ENCODE assay signal across 27 cellular contexts in genomic region chr12:5242440-5242839, GRCh38.
"Had no signal": no experiment of that assay in that cellular context is flagged by ENCODE, and none has a peak within 500 bp of the region (broad histone marks: within the 10 kb centered on the region; RNA-seq: fewer than 3 reads in every experiment).

No MANE protein-coding gene starts in this region.

- H3K27ac ChIP-seq: adrenal gland, body of pancreas, breast epithelium had no signal

- H3K4me3 ChIP-seq: adrenal gland, body of pancreas, breast epithelium had no signal

- DNase-seq: activated CD4-positive, alpha-beta T cell treated with anti-CD3 and anti-CD28 coated beads for 36 hours; activated CD4-positive, alpha-beta T cell treated with anti-CD3 and anti-CD28 coated beads, Interleukin-2, amount 10 ng/mL, durations not matched to agents 7 days and 5 days; activated CD4-positive, alpha-beta T cell treated with anti-CD3 and anti-CD28 coated beads, Interleukin-2, amount 50 U/mL, for 48 hours; activated CD8-positive, alpha-beta T cell treated with anti-CD3 and anti-CD28 coated beads, Interleukin-2, amount 10 ng/mL, durations not matched to agents 7 days and 5 days; activated gamma-delta T cell treated with Interleukin-2 at 50 U/mL for 16 hours; activated naive CD4-positive, alpha-beta T cell treated with anti-CD3 and anti-CD28 coated beads for 36 hours; activated T-cell treated with anti-CD3 and anti-CD28 coated beads, Interleukin-2, amount 50 U/mL, for 4 hours; adrenal gland; body of pancreas; caudate nucleus; cerebellar nuclear complex; Karpas-422; KBM-7; NCI-H1105; NCI-H1417 treated with DMSO at 0.1 percent for 48 hours; NCI-H187 treated with DMSO at 0.1 percent for 48 hours; NCI-H2081 treated with DMSO at 0.1 percent for 48 hours; NCI-H2171; NCI-H510A; NCI-H526; NCI-H748 treated with DMSO at 0.1 percent for 48 hours; SIG-M5 had no signal

- H3K36me3 ChIP-seq: adrenal gland, breast epithelium had no signal

- ATAC-seq: activated CD4-positive, alpha-beta T cell treated with anti-CD3 and anti-CD28 coated beads for 36 hours; activated CD4-positive, CD25-positive, alpha-beta regulatory T cell treated with anti-CD3 and anti-CD28 coated beads, Interleukin-2, amount 50 U/mL, for 24 hours; activated CD8-positive, alpha-beta T cell treated with anti-CD3 and anti-CD28 coated beads, Interleukin-2, amount 10 ng/mL, durations not matched to agents 7 days and 5 days; activated naive CD4-positive, alpha-beta T cell treated with anti-CD3 and anti-CD28 coated beads, Interleukin-2, amount 50 U/mL, for 72 hours; activated T-cell treated with anti-CD3 and anti-CD28 coated beads, Interleukin-2, amount 50 U/mL, for 4 hours; body of pancreas; Panc1; WTC11 had no signal

- H3K9me3 ChIP-seq: adrenal gland, body of pancreas, breast epithelium had no signal

- H3K27me3 ChIP-seq: adrenal gland, body of pancreas, breast epithelium had no signal

- H3K4me1 ChIP-seq: adrenal gland, body of pancreas, breast epithelium had no signal
